9 cellular contexts compared by ENCODE assay signal in genomic region chr14:100213587-100213955, GRCh38. TPM values are rescaled to one million over a fixed set of nuclear protein-coding genes. Genes with fewer than 3 reads are reported as not detected.
DNase-seq lines count a peak whose midpoint lies in the region; ATAC-seq lines count a peak whose summit lies in the region.
"Had no signal": no experiment of that assay in that cellular context is flagged by ENCODE, and none has a peak within 500 bp of the region (broad histone marks: within the 10 kb centered on the region; RNA-seq: fewer than 3 reads in every experiment).

No MANE protein-coding gene starts in this region.

- H3K9ac ChIP-seq in iPS-15b (ENCODE audit: low read depth, low read length), result no peak overlapping the region

- H3K27me3 ChIP-seq in iPS-15b (ENCODE audit: control insufficient read depth, insufficient read depth, low read length), result no peaks in the 10 kb centered on the region

- H3K9me3 Mint-ChIP-seq in activated T-helper 1 cell treated with anti-CD3 and anti-CD28 coated beads, Interleukin-12 subunit alpha, Interleukin-12 subunit beta, Interleukin-2, Interleukin-4 antibody, amounts not matched to agents 30 ng/mL and 10 ng/mL and 1 ng/mL, durations not matched to agents 14 hours and 24 hours and 36 hours, result no peaks in the 10 kb centered on the region
- no peaks in the 10 kb centered on the region for H3K9me3 Mint-ChIP-seq in stimulated activated memory B cell treated with anti-CD40 and anti-IgM and Interleukin-4, amounts not matched to agents 10 μg/mL and 1 μg/mL and 100 μg/mL, for 72 hours

- peak overlapping the region; percentile 69 for H3K4me3 ChIP-seq in iPS-15b (ENCODE audit: low read depth, low read length)

- no peak for ATAC-seq in stimulated activated memory B cell treated with anti-CD40 and anti-IgM and Interleukin-4, amounts not matched to agents 10 μg/mL and 1 μg/mL and 100 μg/mL, for 72 hours
- no peak for ATAC-seq in GM21619 (IDR thresholded peaks at IDR 0.05; ENCODE audit: unreplicated experiment)

- peaks cover 6% of the 10 kb centered on the region for H3K4me1 ChIP-seq in iPS-15b (ENCODE audit: control insufficient read depth, insufficient read depth, low read length)

- H3K9me3 ChIP-seq in iPS-15b (ENCODE audit: control insufficient read depth, insufficient read depth, low read length), result no peaks in the 10 kb centered on the region

- peaks cover 25% of the 10 kb centered on the region for H3K4me1 Mint-ChIP-seq in activated T-helper 1 cell treated with anti-CD3 and anti-CD28 coated beads, Interleukin-12 subunit alpha, Interleukin-12 subunit beta, Interleukin-2, Interleukin-4 antibody, amounts not matched to agents 30 ng/mL and 10 ng/mL and 1 ng/mL, durations not matched to agents 14 hours and 24 hours and 36 hours (ENCODE audit: low read depth)
- H3K4me1 Mint-ChIP-seq in stimulated activated memory B cell treated with anti-CD40 and anti-IgM and Interleukin-4, amounts not matched to agents 10 μg/mL and 1 μg/mL and 100 μg/mL, for 72 hours, result peaks cover 13% of the 10 kb centered on the region

- intact Hi-C loops in activated T-helper 1 cell treated with anti-CD3 and anti-CD28 coated beads, Interleukin-12 subunit alpha, Interleukin-12 subunit beta, Interleukin-2, Interleukin-4 antibody, amounts not matched to agents 30 ng/mL and 10 ng/mL and 1 ng/mL, durations not matched to agents 14 hours and 24 hours and 36 hours (cut with micrococcal nuclease), result no loop called here

- peaks cover 2% of the 10 kb centered on the region for H3K27me3 Mint-ChIP-seq in activated T-helper 1 cell treated with anti-CD3 and anti-CD28 coated beads, Interleukin-12 subunit alpha, Interleukin-12 subunit beta, Interleukin-2, Interleukin-4 antibody, amounts not matched to agents 30 ng/mL and 10 ng/mL and 1 ng/mL, durations not matched to agents 14 hours and 24 hours and 36 hours (ENCODE audit: insufficient read depth)
- no peaks in the 10 kb centered on the region for H3K27me3 Mint-ChIP-seq in stimulated activated memory B cell treated with anti-CD40 and anti-IgM and Interleukin-4, amounts not matched to agents 10 μg/mL and 1 μg/mL and 100 μg/mL, for 72 hours

- no peaks in the 10 kb centered on the region for H3K36me3 ChIP-seq in iPS-15b (ENCODE audit: control insufficient read depth, insufficient read depth, low read length)

- peak; percentile 14 for DNase-seq in DMS53 (lab: John Stamatoyannopoulos, UW)
- DNase-seq in DMS53 treated with DMSO at 0.1 percent for 48 hours (lab: John Stamatoyannopoulos, UW; ENCODE audit: unreplicated experiment), result no peak
- DNase-seq in activated T-helper 1 cell treated with anti-CD3 and anti-CD28 coated beads, Interleukin-12 subunit alpha, Interleukin-12 subunit beta, Interleukin-2, Interleukin-4 antibody, amounts not matched to agents 30 ng/mL and 10 ng/mL and 1 ng/mL, durations not matched to agents 14 hours and 24 hours and 36 hours (ENCODE audit: low spot score), result no peak
- DNase-seq in NCI-H1048 (lab: John Stamatoyannopoulos, UW), result no peak
- no peak for DNase-seq in NCI-H1694 treated with DMSO at 0.1 percent for 48 hours (lab: John Stamatoyannopoulos, UW)

- peak overlapping the region; percentile 84 for H3K27ac Mint-ChIP-seq in activated T-helper 1 cell treated with anti-CD3 and anti-CD28 coated beads, Interleukin-12 subunit alpha, Interleukin-12 subunit beta, Interleukin-2, Interleukin-4 antibody, amounts not matched to agents 30 ng/mL and 10 ng/mL and 1 ng/mL, durations not matched to agents 14 hours and 24 hours and 36 hours
- peak overlapping the region; percentile 87 for H3K27ac Mint-ChIP-seq in stimulated activated memory B cell treated with anti-CD40 and anti-IgM and Interleukin-4, amounts not matched to agents 10 μg/mL and 1 μg/mL and 100 μg/mL, for 72 hours

- peak overlapping the region; percentile 85 for H3K4me3 Mint-ChIP-seq in activated T-helper 1 cell treated with anti-CD3 and anti-CD28 coated beads, Interleukin-12 subunit alpha, Interleukin-12 subunit beta, Interleukin-2, Interleukin-4 antibody, amounts not matched to agents 30 ng/mL and 10 ng/mL and 1 ng/mL, durations not matched to agents 14 hours and 24 hours and 36 hours
- H3K4me3 Mint-ChIP-seq in stimulated activated memory B cell treated with anti-CD40 and anti-IgM and Interleukin-4, amounts not matched to agents 10 μg/mL and 1 μg/mL and 100 μg/mL, for 72 hours, result peak overlapping the region; percentile 86

- peaks cover 3% of the 10 kb centered on the region for H3K36me3 Mint-ChIP-seq in activated T-helper 1 cell treated with anti-CD3 and anti-CD28 coated beads, Interleukin-12 subunit alpha, Interleukin-12 subunit beta, Interleukin-2, Interleukin-4 antibody, amounts not matched to agents 30 ng/mL and 10 ng/mL and 1 ng/mL, durations not matched to agents 14 hours and 24 hours and 36 hours (ENCODE audit: low read depth)
- H3K36me3 Mint-ChIP-seq in stimulated activated memory B cell treated with anti-CD40 and anti-IgM and Interleukin-4, amounts not matched to agents 10 μg/mL and 1 μg/mL and 100 μg/mL, for 72 hours, result no peaks in the 10 kb centered on the region

RNA-seq across cellular contexts. Expression of gene YY1, which starts 25.4 kb away (rescaled TPM):
- total RNA-seq in activated T-helper 1 cell treated with anti-CD3 and anti-CD28 coated beads, Interleukin-12 subunit alpha, Interleukin-12 subunit beta, Interleukin-2, Interleukin-4 antibody, amounts not matched to agents 30 ng/mL and 10 ng/mL and 1 ng/mL, durations not matched to agents 14 hours and 24 hours and 36 hours, result 109 and 110 TPM in 2 replicates

RNA-seq across cellular contexts. Expression of gene DEGS2, which starts 54.1 kb away (rescaled TPM):
- 0.31 and 1.1 TPM in 2 replicates for total RNA-seq in activated T-helper 1 cell treated with anti-CD3 and anti-CD28 coated beads, Interleukin-12 subunit alpha, Interleukin-12 subunit beta, Interleukin-2, Interleukin-4 antibody, amounts not matched to agents 30 ng/mL and 10 ng/mL and 1 ng/mL, durations not matched to agents 14 hours and 24 hours and 36 hours
- total RNA-seq: A172 had no signal
